Comparison of ENCODE assay signal across 15 cellular contexts in the genomic region with DNA sequence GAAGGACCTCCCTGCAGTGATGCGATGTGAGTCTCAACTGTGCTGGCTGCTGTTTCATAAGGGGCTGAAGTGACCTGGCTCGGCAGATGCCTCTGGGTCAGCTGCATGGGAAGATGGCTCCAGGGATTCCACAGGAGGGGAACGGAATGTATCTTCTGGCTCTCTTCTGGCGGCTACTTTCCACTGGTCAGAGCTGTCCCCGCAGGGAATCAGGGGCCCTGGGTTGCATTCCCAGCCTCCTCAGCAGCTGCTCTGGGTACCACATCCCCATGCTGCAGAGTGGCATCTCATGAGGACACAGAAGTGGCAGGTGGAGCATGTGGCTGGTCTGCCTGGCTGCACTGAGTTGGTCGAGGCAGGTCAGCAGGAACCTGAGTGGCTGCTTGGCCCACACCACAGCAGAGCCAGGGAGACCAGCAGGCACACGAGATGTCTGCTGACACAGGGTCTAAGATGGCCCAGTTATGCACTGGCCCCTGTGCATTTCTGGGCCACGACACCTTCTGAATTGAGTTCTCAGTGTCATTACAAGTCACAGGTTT. TPM values are rescaled to one million over a fixed set of nuclear protein-coding genes. Genes with fewer than 3 reads are reported as not detected.
DNase-seq lines count a peak whose midpoint lies in the region; ATAC-seq and TF ChIP-seq lines count a peak whose summit lies in the region.
"Had no signal": no experiment of that assay in that cellular context is flagged by ENCODE, and none has a peak within 500 bp of the region (broad histone marks: within the 10 kb centered on the region; RNA-seq: fewer than 3 reads in every experiment).

No MANE protein-coding gene starts in this region.

- DNase-seq in WERI-Rb-1 (peak; percentile 4), endodermal cell (peak; percentile 26), osteocyte (ENCODE audit: extremely low spot score, unreplicated experiment) (peak; percentile 82), D341Med (ENCODE audit: low spot score) (no peak)
- DNase-seq: BE2C; CD4-positive, alpha-beta memory T cell; DMS153; DMS79 treated with DMSO at 0.1 percent for 48 hours; EL had no signal

- H3K27ac Mint-ChIP-seq in endodermal cell (no peak overlapping the region), osteocyte (ENCODE audit: unreplicated experiment) (no peak overlapping the region)

- H3K4me1 ChIP-seq in endodermal cell (ENCODE audit: control insufficient read depth, insufficient read depth, low read length), result no peaks in the 10 kb centered on the region
- H3K4me1 ChIP-seq: A549, BE2C had no signal

- no peak overlapping the region for H3K4me3 ChIP-seq in WERI-Rb-1 (ENCODE audit: low read depth, low read length)
- H3K4me3 ChIP-seq in endodermal cell (ENCODE audit: low read length), result no peak overlapping the region
- H3K4me3 ChIP-seq: A549 had no signal

- peaks cover 28% of the 10 kb centered on the region for H3K9me3 Mint-ChIP-seq in endodermal cell
- H3K9me3 Mint-ChIP-seq in osteocyte (ENCODE audit: unreplicated experiment), result peaks cover 25% of the 10 kb centered on the region

- 77% methylated on average over 5 to 8 of the region's 8 CpGs for WGBS in endodermal cell (ENCODE audit: insufficient coverage in 1 of 2, insufficient read length in 1 of 2), 2 experiments

- no peak for ATAC-seq in esophagus mucosa
- no peak for ATAC-seq in GM18502 (IDR thresholded peaks at IDR 0.05; ENCODE audit: poor library complexity, unreplicated experiment)
- ATAC-seq: A549, HCT116 had no signal

- H3K4me3 Mint-ChIP-seq in endodermal cell (no peak overlapping the region), osteocyte (ENCODE audit: unreplicated experiment) (no peak overlapping the region)
- H3K4me3 Mint-ChIP-seq: CD4-positive, alpha-beta memory T cell had no signal

- H3K27me3 Mint-ChIP-seq in endodermal cell (ENCODE audit: insufficient read depth), result peaks cover 4% of the 10 kb centered on the region
- H3K27me3 Mint-ChIP-seq in osteocyte (ENCODE audit: unreplicated experiment), result peaks cover 11% of the 10 kb centered on the region

- no peaks in the 10 kb centered on the region for H3K36me3 Mint-ChIP-seq in endodermal cell (ENCODE audit: low read depth)
- H3K36me3 Mint-ChIP-seq in osteocyte (ENCODE audit: unreplicated experiment), result peaks cover 4% of the 10 kb centered on the region

- no peak overlapping the region for H3K9ac ChIP-seq in endodermal cell (ENCODE audit: extremely low read depth, low read length, poor library complexity, severe bottlenecking)

- H3K9me3 ChIP-seq in WERI-Rb-1 (ENCODE audit: severe bottlenecking) (peaks cover 10% of the 10 kb centered on the region), endodermal cell (ENCODE audit: control insufficient read depth, low read length) (peaks cover 13% of the 10 kb centered on the region)
- H3K9me3 ChIP-seq: BE2C had no signal

- peaks cover 5% of the 10 kb centered on the region for H3K4me1 Mint-ChIP-seq in endodermal cell
- H3K4me1 Mint-ChIP-seq in osteocyte (ENCODE audit: unreplicated experiment), result peaks cover 7% of the 10 kb centered on the region
- H3K4me1 Mint-ChIP-seq: CD4-positive, alpha-beta memory T cell had no signal

- TF ChIP-seq CTCF in WERI-Rb-1 (IDR thresholded peaks at IDR 0.05; ENCODE audit: low read depth, low read length) (no peak), endodermal cell (conservative IDR thresholded peaks at IDR 0.05) (no peak), osteocyte (IDR thresholded peaks at IDR 0.05) (no peak)

- H3K27ac ChIP-seq in WERI-Rb-1, result no peak overlapping the region
- no peak overlapping the region for H3K27ac ChIP-seq in endodermal cell (ENCODE audit: low read depth, low read length)
- H3K27ac ChIP-seq: A549, C4-2B, HL-60 had no signal

- no peaks in the 10 kb centered on the region for H3K27me3 ChIP-seq in WERI-Rb-1 (ENCODE audit: insufficient read depth, low read depth, severe bottlenecking)
- no peaks in the 10 kb centered on the region for H3K27me3 ChIP-seq in endodermal cell (ENCODE audit: control insufficient read depth, insufficient read depth, low read length, poor library complexity, severe bottlenecking)
- H3K27me3 ChIP-seq: BE2C had no signal

- H3K36me3 ChIP-seq in WERI-Rb-1 (no peaks in the 10 kb centered on the region), endodermal cell (ENCODE audit: control insufficient read depth, insufficient read depth, low read length) (no peaks in the 10 kb centered on the region)
- H3K36me3 ChIP-seq: BE2C had no signal

RNA-seq across cellular contexts. Expression of gene POFUT2, which starts 42.8 kb away (rescaled TPM):
- total RNA-seq in endodermal cell (10 to 100 TPM; 49.0 to 73.3 TPM), osteocyte (62.7 and 63.7 TPM in 2 replicates), esophagus mucosa (6.2 TPM)
- 55.1 TPM for polyA plus RNA-seq in endodermal cell (2013, experiment 1 of 2)
- 46.9 TPM for polyA plus RNA-seq in endodermal cell (2013, experiment 2 of 2)
